Comparison of ENCODE assay signal across 14 cellular contexts in the genomic region with DNA sequence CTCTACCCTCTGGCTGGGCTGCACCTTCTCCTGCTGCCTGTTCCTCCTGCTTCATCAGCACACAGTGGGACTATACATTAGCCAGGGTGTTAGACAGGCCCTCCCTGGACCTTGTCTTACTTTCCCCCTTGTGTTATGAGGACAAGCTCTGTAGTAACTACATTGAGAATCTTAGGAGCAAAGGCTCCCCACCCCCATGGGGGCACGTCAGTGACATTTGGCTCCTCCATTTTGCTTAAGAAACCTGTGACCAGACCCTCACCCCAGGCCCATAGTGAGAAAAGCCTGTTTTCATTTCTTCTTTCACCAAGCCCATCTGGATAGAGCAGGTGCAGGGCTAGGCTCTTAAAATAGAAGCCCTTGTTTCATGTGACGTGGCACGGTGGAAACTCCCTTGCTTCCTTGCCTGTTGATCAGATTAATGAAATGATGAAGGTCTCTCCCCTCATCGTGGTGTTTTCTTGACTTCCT.
DNase-seq lines count a peak whose midpoint lies in the region; ATAC-seq and TF ChIP-seq lines count a peak whose summit lies in the region.
"Had no signal": no experiment of that assay in that cellular context is flagged by ENCODE, and none has a peak within 500 bp of the region (broad histone marks: within the 10 kb centered on the region; RNA-seq: fewer than 3 reads in every experiment).

No MANE protein-coding gene starts in this region.

- no peaks in the 10 kb centered on the region for H3K4me1 ChIP-seq in PC-3 (ENCODE audit: insufficient read depth, low read length)
- no peaks in the 10 kb centered on the region for H3K4me1 ChIP-seq in esophagus muscularis mucosa

- H3K79me2 ChIP-seq in PC-3 (ENCODE audit: low read length): no peaks in the 10 kb centered on the region

- WGBS in esophagus muscularis mucosa: 64% methylated on average over 3 of the region's 4 CpGs

- POLR2A ChIA-PET in PC-3 (lab: Charles Lee; ENCODE audit: unreplicated experiment): no interaction called here

- no peak for TF ChIP-seq CTCF in PC-3 (conservative IDR thresholded peaks at IDR 0.05; ENCODE audit: low read depth, low read length)
- TF ChIP-seq CTCF in esophagus muscularis mucosa (IDR thresholded peaks at IDR 0.05): no peak

- CTCF ChIA-PET in PC-3 (lab: Charles Lee): no interaction called here

- ATAC-seq in GM18520 (IDR thresholded peaks at IDR 0.05; ENCODE audit: unreplicated experiment) (peak; percentile 71), GM21423 (IDR thresholded peaks at IDR 0.05; ENCODE audit: unreplicated experiment) (peak; percentile 83), HG03135 (IDR thresholded peaks at IDR 0.05; ENCODE audit: unreplicated experiment) (peak; percentile 80), esophagus mucosa (peak; percentile 48), PC-3 (no peak)
- ATAC-seq: left lobe of liver, right cardiac atrium had no signal

- H3K9me2 ChIP-seq in PC-3 (replicated peaks; ENCODE audit: low read length): no peaks in the 10 kb centered on the region

- H3K4me3 ChIP-seq in PC-3 (ENCODE audit: low read length): no peak overlapping the region
- no peak overlapping the region for H3K4me3 ChIP-seq in esophagus muscularis mucosa

- TF ChIP-seq POLR2A in esophagus muscularis mucosa (IDR thresholded peaks at IDR 0.05; ENCODE audit: low read depth): no peak

- DNase-seq in PC-3: no peak
- no peak for DNase-seq in C1 segment of cervical spinal cord (lab: John Stamatoyannopoulos, UW)
- DNase-seq in GM03348 (ENCODE audit: low spot score): no peak
- no peak for DNase-seq in esophagus muscularis mucosa (ENCODE audit: extremely low spot score)
- DNase-seq: activated CD4-positive, alpha-beta T cell treated with anti-CD3 and anti-CD28 coated beads, Interleukin-2, amount 10 ng/mL, durations not matched to agents 24 days and 14 days; aorta; DMS53; NCI-H1105 treated with DMSO at 0.1 percent for 48 hours; right cardiac atrium had no signal

- intact Hi-C loops in PC-3 (cut with micrococcal nuclease): no loop called here
- intact Hi-C loops in esophagus muscularis mucosa (cut with DNase I): no loop called here

- no TSS peak for BruUV-seq in PC-3 (replicated peaks; lab: Mats Ljungman, UMichigan)

- peaks cover 74% of the 10 kb centered on the region; the same call in 1 of the 2 replicates for H3K27me3 ChIP-seq in PC-3 (ENCODE audit: low read length)
- H3K27me3 ChIP-seq in esophagus muscularis mucosa: no peaks in the 10 kb centered on the region

- H4K20me1 ChIP-seq in PC-3 (ENCODE audit: low read length): no peaks in the 10 kb centered on the region

- H3K9ac ChIP-seq in PC-3 (ENCODE audit: low read length): no peak overlapping the region

- no peak overlapping the region for H3K4me2 ChIP-seq in PC-3 (ENCODE audit: low read length)

- H2AFZ ChIP-seq in PC-3 (ENCODE audit: low read length): no peak overlapping the region

- TF ChIP-seq EP300 in esophagus muscularis mucosa (IDR thresholded peaks at IDR 0.05): no peak

- H3K36me3 ChIP-seq in PC-3 (ENCODE audit: low read depth, low read length): no peaks in the 10 kb centered on the region
- no peaks in the 10 kb centered on the region for H3K36me3 ChIP-seq in esophagus muscularis mucosa

- no peaks in the 10 kb centered on the region for H3K9me3 ChIP-seq in PC-3 (ENCODE audit: low read length)
- H3K9me3 ChIP-seq in esophagus muscularis mucosa: no peaks in the 10 kb centered on the region

- H3K27ac ChIP-seq in PC-3 (ENCODE audit: low read length) (no peak overlapping the region), esophagus muscularis mucosa (replicated peaks in 1 of 4) (no peak overlapping the region)

- H3F3A ChIP-seq in PC-3 (ENCODE audit: low read length, unreplicated experiment): no peaks in the 10 kb centered on the region
